ENCODE assay signal across 8 cellular contexts in the genomic region with DNA sequence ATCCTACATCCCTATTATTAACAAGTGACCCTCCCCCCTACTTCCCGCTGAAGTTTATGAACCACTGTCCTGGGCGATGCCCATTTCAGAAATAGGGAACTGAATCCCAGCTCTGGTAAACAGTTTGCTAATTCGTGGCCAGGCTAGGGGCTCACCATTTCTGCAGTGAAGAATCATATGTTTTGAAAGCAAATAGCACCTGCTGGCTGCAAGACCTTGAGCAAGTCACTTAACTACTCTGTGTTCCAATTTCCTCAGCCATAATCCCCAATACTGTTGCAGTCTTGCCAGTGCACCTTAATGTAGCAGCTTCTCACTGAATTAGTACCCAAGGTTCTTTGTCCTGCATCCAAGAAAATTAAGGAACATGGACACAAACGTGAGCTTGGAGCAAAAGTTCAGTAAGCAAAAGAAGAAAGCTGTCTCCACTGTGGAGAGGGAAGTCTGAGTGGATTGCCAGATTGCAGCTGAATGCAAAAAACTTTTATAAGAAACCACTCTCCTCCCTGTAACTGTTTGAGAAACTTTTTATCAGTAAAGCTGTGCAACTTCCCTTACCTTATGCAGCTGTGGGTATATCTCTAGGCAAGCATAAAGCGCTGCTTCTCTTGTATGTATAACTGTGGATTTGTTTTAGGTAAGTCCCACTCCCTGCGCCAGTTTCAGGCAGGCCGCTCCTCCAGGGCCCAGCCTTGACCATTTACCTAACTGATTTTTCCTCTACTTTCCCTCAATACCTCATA. TPM values are rescaled to one million over a fixed set of nuclear protein-coding genes. Genes with fewer than 3 reads are reported as not detected.
DNase-seq lines count a peak whose midpoint lies in the region; ATAC-seq and TF ChIP-seq lines count a peak whose summit lies in the region.

No MANE protein-coding gene starts in this region.

- intact Hi-C loops in breast epithelium (cut with DNase I; ENCODE audit: low total_unique reads), result no loop called here

- peak overlapping the region; percentile 93 to 99 (median 96) for H3K4me3 Mint-ChIP-seq in CD4-positive, CD25-positive, alpha-beta regulatory T cell
- H3K4me3 Mint-ChIP-seq in neural crest cell, result no peak overlapping the region

- H3K36me3 Mint-ChIP-seq in CD4-positive, CD25-positive, alpha-beta regulatory T cell, result peaks cover 22% of the 10 kb centered on the region
- peaks cover 4% of the 10 kb centered on the region for H3K36me3 Mint-ChIP-seq in neural crest cell (ENCODE audit: low read depth)

- no peak for TF ChIP-seq CTCF in breast epithelium (IDR thresholded peaks at IDR 0.05)
- no peak for TF ChIP-seq CTCF in neural crest cell (conservative IDR thresholded peaks at IDR 0.05)

- DNase-seq in CD4-positive, CD25-positive, alpha-beta regulatory T cell, result peak in 1 of 3 donors; percentile 37
- no peak for DNase-seq in breast epithelium (ENCODE audit: low spot score in 2 of 2)
- DNase-seq in neural crest cell (ENCODE audit: low read depth, low spot score), result no peak
- DNase-seq in HK-2 (ENCODE audit: unreplicated experiment), result no peak
- DNase-seq in DMS79 treated with DMSO at 0.1 percent for 48 hours (lab: John Stamatoyannopoulos, UW), result no peak
- no peak for DNase-seq in stimulated activated CD4-positive, alpha-beta T cell treated with anti-CD3 and anti-CD28 coated beads, Interleukin-4, amount 100 ng/mL, for 1 hour

- H3K4me1 Mint-ChIP-seq in CD4-positive, CD25-positive, alpha-beta regulatory T cell, result peaks cover 12 to 94% (median 64%) of the 10 kb centered on the region in 4 donors
- peaks cover 8% of the 10 kb centered on the region for H3K4me1 Mint-ChIP-seq in neural crest cell

- H3K27me3 ChIP-seq in CD4-positive, CD25-positive, alpha-beta regulatory T cell (ENCODE audit: control insufficient read depth, insufficient read depth, low read length), result no peaks in the 10 kb centered on the region
- no peaks in the 10 kb centered on the region for H3K27me3 ChIP-seq in breast epithelium

- ATAC-seq in CD4-positive, CD25-positive, alpha-beta regulatory T cell (ENCODE audit: low read depth in 2 of 2), result peak in 1 of 2 donors; percentile 32
- peak; percentile 52 for ATAC-seq in GM19452 (IDR thresholded peaks at IDR 0.05; ENCODE audit: unreplicated experiment)
- ATAC-seq in HG03460 (IDR thresholded peaks at IDR 0.05; ENCODE audit: unreplicated experiment), result peak; percentile 56

- H3K9me3 ChIP-seq in CD4-positive, CD25-positive, alpha-beta regulatory T cell (ENCODE audit: control insufficient read depth in 2 of 2, low read length in 2 of 2), result peaks cover 1 to 3% of the 10 kb centered on the region in 2 experiments
- H3K9me3 ChIP-seq in breast epithelium, result peaks cover 0 to 3% of the 10 kb centered on the region in 2 donors

- peaks cover 0 to 6% (median 2%) of the 10 kb centered on the region in 7 donors for H3K9me3 Mint-ChIP-seq in CD4-positive, CD25-positive, alpha-beta regulatory T cell
- H3K9me3 Mint-ChIP-seq in neural crest cell, result peaks cover 15% of the 10 kb centered on the region

- H3K36me3 ChIP-seq in CD4-positive, CD25-positive, alpha-beta regulatory T cell (ENCODE audit: control insufficient read depth, insufficient read depth, low read length), result peaks cover 14% of the 10 kb centered on the region
- no peaks in the 10 kb centered on the region for H3K36me3 ChIP-seq in breast epithelium

- H3K4me3 ChIP-seq in CD4-positive, CD25-positive, alpha-beta regulatory T cell (ENCODE audit: low read depth, low read length), result peak overlapping the region; percentile 98
- H3K4me3 ChIP-seq in breast epithelium, result peak overlapping the region; percentile 41 to 76 (median 53)

- no peaks in the 10 kb centered on the region for H3K27me3 Mint-ChIP-seq in CD4-positive, CD25-positive, alpha-beta regulatory T cell
- peaks cover 44% of the 10 kb centered on the region for H3K27me3 Mint-ChIP-seq in neural crest cell (ENCODE audit: low read depth)

- peak overlapping the region; percentile 94 to 97 (median 97) for H3K27ac Mint-ChIP-seq in CD4-positive, CD25-positive, alpha-beta regulatory T cell
- peak overlapping the region; percentile 67 for H3K27ac Mint-ChIP-seq in neural crest cell (ENCODE audit: unreplicated experiment)

- H3K4me1 ChIP-seq in CD4-positive, CD25-positive, alpha-beta regulatory T cell (ENCODE audit: control insufficient read depth, insufficient read depth, low read length, poor library complexity, severe bottlenecking), result peaks cover 78% of the 10 kb centered on the region
- H3K4me1 ChIP-seq in breast epithelium, result peaks cover 0 to 5% of the 10 kb centered on the region in 2 donors

- TF ChIP-seq POLR2A in breast epithelium (IDR thresholded peaks at IDR 0.05), result no peak

- peak overlapping the region; percentile 75 for H3K27ac ChIP-seq in CD4-positive, CD25-positive, alpha-beta regulatory T cell (ENCODE audit: insufficient read depth, low read length, poor library complexity, severe bottlenecking)
- H3K27ac ChIP-seq in breast epithelium, result peak overlapping the region; percentile 62 to 84

RNA-seq across cellular contexts. Expression of a gene that starts 0.8 kb away (rescaled TPM):
- total RNA-seq in CD4-positive, CD25-positive, alpha-beta regulatory T cell, result 44.2 TPM
- 100 to 1,000 TPM in 3 of 4 donors, 10 to 100 TPM in 1; 95.4 to 115 (median 111) TPM for polyA plus RNA-seq in CD4-positive, CD25-positive, alpha-beta regulatory T cell
- total RNA-seq in breast epithelium (10 to 100 TPM; 21.4 to 39.4 (median 23.3) TPM), neural crest cell (not detected in 2 replicates)

RNA-seq across cellular contexts. Expression of a gene that starts 30.7 kb away (rescaled TPM):
- 36.5 TPM for total RNA-seq in CD4-positive, CD25-positive, alpha-beta regulatory T cell
- polyA plus RNA-seq in CD4-positive, CD25-positive, alpha-beta regulatory T cell, result 10 to 100 TPM; 12.2 to 17.7 (median 14.5) TPM
- 10 to 100 TPM in 1 of 3 donors, 1 to 10 TPM in 2; 5.2 to 15.1 (median 5.9) TPM for total RNA-seq in breast epithelium
- total RNA-seq in neural crest cell, result 0.48 and 0.54 TPM in 2 replicates

Comparison
In these comparisons a context has a peak if more than half of its experiments do, and no peak if none do; other contexts are left out.
1. RNA of a gene that starts 0.8 kb away (total RNA-seq): 44.2 TPM in CD4-positive, CD25-positive, alpha-beta regulatory T cell (single experiment) and 21.4 to 39.4 TPM in breast epithelium; not detected in neural crest cell; every median in the first group is over 10 times any median in the second.